Comparison of ENCODE assay signal across 15 cellular contexts in genomic region chr5:54017580-54017979, GRCh38.
"Had no signal": no experiment of that assay in that cellular context is flagged by ENCODE, and none has a peak within 500 bp of the region (broad histone marks: within the 10 kb centered on the region; RNA-seq: fewer than 3 reads in every experiment).

No MANE protein-coding gene starts in this region.

- H3K27ac ChIP-seq: foreskin keratinocyte, neutrophil, parathyroid adenoma, uterus had no signal

- H3K4me3 Mint-ChIP-seq: activated T-helper 17 cell treated with anti-CD3 and anti-CD28 coated beads, Interleukin-2, amount 50 U/mL, for 72 hours had no signal

- H3K9ac ChIP-seq: parathyroid adenoma had no signal

- H3K36me3 ChIP-seq: neutrophil, uterus had no signal

- H3K4me3 ChIP-seq: uterus had no signal

- H3K27me3 ChIP-seq: foreskin keratinocyte, uterus had no signal

- ATAC-seq: activated T-helper 17 cell treated with anti-CD3 and anti-CD28 coated beads, Interleukin-2, amount 50 U/mL, for 72 hours; foreskin keratinocyte had no signal

- H3K27ac Mint-ChIP-seq: activated T-helper 17 cell treated with anti-CD3 and anti-CD28 coated beads, Interleukin-2, amount 50 U/mL, for 72 hours had no signal

- H3K4me1 ChIP-seq: parathyroid adenoma, uterus had no signal

- DNase-seq: activated CD4-positive, alpha-beta T cell treated with anti-CD3 and anti-CD28 coated beads for 1 hour; activated CD4-positive, alpha-beta T cell treated with anti-CD3 and anti-CD28 coated beads, Interleukin-2, amount 50 U/mL, for 48 hours; activated naive CD4-positive, alpha-beta T cell treated with Interleukin-2 at 50 U/mL for 16 hours; anterior cingulate cortex; cortex of kidney; effector CD8-positive, alpha-beta T cell; foreskin keratinocyte; glutamatergic neuron; hypothalamus; midbrain; stimulated activated CD4-positive, alpha-beta T cell treated with anti-CD3 and anti-CD28 coated beads, Interleukin-1b, Interleukin-23, amount 100 ng/mL, for 48 hours; uterus had no signal

- H2AFZ ChIP-seq: parathyroid adenoma had no signal

- H3K79me2 ChIP-seq: parathyroid adenoma had no signal

- H3K9me3 Mint-ChIP-seq: activated T-helper 17 cell treated with anti-CD3 and anti-CD28 coated beads, Interleukin-2, amount 50 U/mL, for 72 hours had no signal

- H3K27me3 Mint-ChIP-seq: activated T-helper 17 cell treated with anti-CD3 and anti-CD28 coated beads, Interleukin-2, amount 50 U/mL, for 72 hours had no signal
